Comparison of ENCODE assay signal across 18 cellular contexts in the genomic region with DNA sequence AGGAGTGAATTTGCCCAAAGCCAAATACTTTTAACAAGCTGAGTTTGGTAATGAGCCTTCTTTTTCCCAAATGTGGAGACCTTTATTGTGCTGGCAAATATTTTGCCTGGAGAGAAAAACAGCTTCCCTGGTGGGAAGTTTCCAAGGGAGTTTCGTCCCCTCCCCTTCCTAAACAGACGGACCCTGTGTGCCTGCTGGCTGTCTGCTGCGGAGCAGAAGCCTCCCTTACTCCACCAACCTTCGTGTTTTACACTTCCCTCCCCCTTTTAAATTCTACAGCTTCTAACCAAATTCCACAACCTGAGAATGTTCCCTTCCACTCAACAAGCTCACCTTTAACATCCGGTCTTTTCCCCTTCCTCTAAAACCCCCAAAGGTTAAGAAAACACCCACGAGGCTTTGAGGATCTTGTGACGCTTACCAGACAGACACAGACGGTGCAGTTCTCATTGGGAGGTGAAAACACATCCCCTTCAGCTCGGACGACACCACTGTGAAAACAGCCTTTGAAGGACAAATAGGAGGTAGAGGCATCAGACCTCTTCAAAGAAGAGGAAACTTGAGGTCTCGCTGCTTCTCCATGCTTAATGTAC. TPM values are rescaled to one million over a fixed set of nuclear protein-coding genes. Genes with fewer than 3 reads are reported as not detected.
"Had no signal": no experiment of that assay in that cellular context is flagged by ENCODE, and none has a peak within 500 bp of the region (broad histone marks: within the 10 kb centered on the region; RNA-seq: fewer than 3 reads in every experiment).

No MANE protein-coding gene starts in this region.

- H3K27ac Mint-ChIP-seq: activated CD4-positive, alpha-beta T cell treated with anti-CD3 and anti-CD28 coated beads, Interleukin-2, amount 10 ng/mL, durations not matched to agents 7 days and 5 days; activated naive CD8-positive, alpha-beta T cell; memory B cell had no signal

- H3K9me3 ChIP-seq: esophagus squamous epithelium, neutrophil, tibial artery had no signal

- H3K27ac ChIP-seq: esophagus squamous epithelium, neutrophil, tibial artery had no signal

- H3K4me3 ChIP-seq: esophagus squamous epithelium, tibial artery had no signal

- ATAC-seq: left lobe of liver had no signal

- H3K27me3 ChIP-seq: neutrophil, tibial artery had no signal

- H3K4me1 Mint-ChIP-seq: activated CD4-positive, alpha-beta T cell treated with anti-CD3 and anti-CD28 coated beads, Interleukin-2, amount 10 ng/mL, durations not matched to agents 7 days and 5 days; memory B cell had no signal

- H3K4me1 ChIP-seq: tibial artery had no signal

- H3K4me3 Mint-ChIP-seq: activated CD4-positive, alpha-beta T cell treated with anti-CD3 and anti-CD28 coated beads, Interleukin-2, amount 10 ng/mL, durations not matched to agents 7 days and 5 days; activated naive CD8-positive, alpha-beta T cell; memory B cell had no signal

- H3K36me3 Mint-ChIP-seq: memory B cell had no signal

- FAIRE-seq: bronchial epithelial cell, endometrium, TTC549 had no signal

- DNase-seq: activated CD4-positive, alpha-beta T cell treated with anti-CD3 and anti-CD28 coated beads, Interleukin-2, amount 10 ng/mL, durations not matched to agents 7 days and 5 days; activated CD4-positive, CD25-positive, alpha-beta regulatory T cell; activated effector memory CD4-positive, alpha-beta T cell treated with Interleukin-2 at 50 U/mL for 16 hours; esophagus squamous epithelium; foreskin fibroblast; stimulated activated CD4-positive, alpha-beta T cell treated with anti-CD3 and anti-CD28 coated beads, Interleukin-15, amount 100 ng/mL, for 24 hours; stimulated activated CD4-positive, alpha-beta T cell treated with anti-CD3 and anti-CD28 coated beads, Interleukin-4, amount 100 ng/mL, for 24 hours; T-helper 2 cell; tibial artery had no signal

- H3K27me3 Mint-ChIP-seq: activated CD4-positive, alpha-beta T cell treated with anti-CD3 and anti-CD28 coated beads, Interleukin-2, amount 10 ng/mL, durations not matched to agents 7 days and 5 days; activated naive CD8-positive, alpha-beta T cell; memory B cell had no signal

- H3K36me3 ChIP-seq: esophagus squamous epithelium, neutrophil, tibial artery had no signal

- H3K9me3 Mint-ChIP-seq: activated CD4-positive, alpha-beta T cell treated with anti-CD3 and anti-CD28 coated beads, Interleukin-2, amount 10 ng/mL, durations not matched to agents 7 days and 5 days; memory B cell had no signal

RNA-seq across cellular contexts. Expression of gene PGA5, which starts 37.1 kb away (rescaled TPM):
- total RNA-seq: activated CD4-positive, alpha-beta T cell treated with anti-CD3 and anti-CD28 coated beads, Interleukin-2, amount 10 ng/mL, durations not matched to agents 7 days and 5 days; activated CD8-positive, alpha-beta memory T cell treated with anti-CD3 and anti-CD28 coated beads for 36 hours; bronchial epithelial cell; skeletal muscle tissue had no signal

RNA-seq across cellular contexts. Expression of gene PGA4, which starts 55.9 kb away (rescaled TPM):
- total RNA-seq: activated CD4-positive, alpha-beta T cell treated with anti-CD3 and anti-CD28 coated beads, Interleukin-2, amount 10 ng/mL, durations not matched to agents 7 days and 5 days; activated CD8-positive, alpha-beta memory T cell treated with anti-CD3 and anti-CD28 coated beads for 36 hours; bronchial epithelial cell had no signal
